ENCODE assay signal across 8 cellular contexts in the genomic region with DNA sequence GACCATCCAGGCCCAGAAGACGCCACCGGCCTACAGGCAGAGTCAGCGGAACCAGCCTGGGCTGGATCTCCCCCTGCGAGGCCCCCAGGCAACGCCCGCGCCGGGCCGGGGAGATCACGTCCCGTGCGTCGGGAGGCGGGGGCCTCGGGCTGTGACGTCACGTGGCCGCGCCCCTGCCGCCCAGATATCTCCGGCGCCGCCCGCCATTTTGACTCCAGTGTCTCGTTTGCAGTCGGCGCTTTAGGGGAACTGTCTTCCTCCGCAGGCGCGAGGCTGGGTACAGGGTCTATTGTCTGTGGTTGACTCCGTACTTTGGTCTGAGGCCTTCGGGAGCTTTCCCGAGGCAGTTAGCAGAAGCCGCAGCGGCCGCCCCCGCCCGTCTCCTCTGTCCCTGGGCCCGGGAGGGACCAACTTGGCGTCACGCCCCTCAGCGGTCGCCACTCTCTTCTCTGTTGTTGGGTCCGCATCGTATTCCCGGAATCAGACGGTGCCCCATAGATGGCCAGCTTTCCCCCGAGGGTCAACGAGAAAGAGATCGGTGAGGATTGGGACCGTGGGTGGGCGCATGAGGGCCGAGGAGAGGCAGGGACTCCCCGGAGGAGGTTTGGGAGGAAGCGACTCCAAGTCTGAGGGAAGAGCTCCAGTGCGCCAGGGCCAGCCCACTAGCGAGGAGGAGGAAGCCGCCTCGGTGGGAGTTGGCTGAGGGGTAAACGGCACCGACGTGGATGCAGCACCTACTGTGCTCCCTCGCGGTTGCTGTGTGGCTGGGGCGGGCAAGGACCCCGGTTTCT. TPM values are rescaled to one million over a fixed set of nuclear protein-coding genes. Genes with fewer than 3 reads are reported as not detected.
DNase-seq lines count a peak whose midpoint lies in the region; ATAC-seq and TF ChIP-seq lines count a peak whose summit lies in the region.

A gene with protein sequence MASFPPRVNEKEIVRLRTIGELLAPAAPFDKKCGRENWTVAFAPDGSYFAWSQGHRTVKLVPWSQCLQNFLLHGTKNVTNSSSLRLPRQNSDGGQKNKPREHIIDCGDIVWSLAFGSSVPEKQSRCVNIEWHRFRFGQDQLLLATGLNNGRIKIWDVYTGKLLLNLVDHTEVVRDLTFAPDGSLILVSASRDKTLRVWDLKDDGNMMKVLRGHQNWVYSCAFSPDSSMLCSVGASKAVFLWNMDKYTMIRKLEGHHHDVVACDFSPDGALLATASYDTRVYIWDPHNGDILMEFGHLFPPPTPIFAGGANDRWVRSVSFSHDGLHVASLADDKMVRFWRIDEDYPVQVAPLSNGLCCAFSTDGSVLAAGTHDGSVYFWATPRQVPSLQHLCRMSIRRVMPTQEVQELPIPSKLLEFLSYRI (plus strand): TSS at position 217 of the 791 bp plus-strand sequence. CDS start 282 bp downstream, at position 499.

- H4K5ac ChIP-seq in H9 (ENCODE audit: insufficient read length, low read depth, low read length) = peak within 1 kb of the TSS; percentile 77

- peak within 1 kb of the TSS; percentile 53 for H2BK12ac ChIP-seq in H9 (ENCODE audit: insufficient read length, low read depth, low read length)

- no CpG with 5 or more reads among the region's 66 CpGs for WGBS in H9 (ENCODE audit: extremely low coverage, insufficient read length, low lambda C conversion rate)

- no peaks in the 10 kb centered on the region for H3K36me3 ChIP-seq in Loucy (ENCODE audit: insufficient read depth, low read length)
- peaks cover 12% of the 10 kb centered on the region for H3K36me3 ChIP-seq in RWPE2 (ENCODE audit: low read depth)

- no peaks in the 10 kb centered on the region for H4K20me1 ChIP-seq in H9 (ENCODE audit: control insufficient read depth, insufficient read depth, insufficient read length)
- H4K20me1 ChIP-seq in Loucy (ENCODE audit: insufficient read depth, low read length, poor library complexity, severe bottlenecking) = peaks cover 49% of the 10 kb centered on the region

- H3K27me3 ChIP-seq in H9 (ENCODE audit: insufficient read depth, low read length) (no peaks in the 10 kb centered on the region), Loucy (ENCODE audit: insufficient read depth, low read length, poor library complexity, severe bottlenecking) (no peaks in the 10 kb centered on the region), RWPE2 (ENCODE audit: insufficient read depth, poor library complexity, severe bottlenecking) (no peaks in the 10 kb centered on the region)

- H2BK15ac ChIP-seq in H9 (ENCODE audit: low read depth, low read length) = no peak within 1 kb of the TSS; the same call in 1 of the 2 replicates

- H2BK120ac ChIP-seq in H9 (ENCODE audit: low read depth, low read length, poor library complexity, severe bottlenecking) = no peak within 1 kb of the TSS

- H3K79me2 ChIP-seq in H9 (ENCODE audit: insufficient read depth, low read length) (peaks cover 29% of the 10 kb centered on the region; the same call in 1 of the 2 replicates), Loucy (ENCODE audit: insufficient read depth, low read length) (peaks cover 51% of the 10 kb centered on the region)

- peaks cover 23 to 33% of the 10 kb centered on the region in 2 experiments for H3K4me1 Mint-ChIP-seq in H9
- peaks cover 43% of the 10 kb centered on the region for H3K4me1 Mint-ChIP-seq in nephron

- no peak within 1 kb of the TSS for H4K91ac ChIP-seq in H9 (ENCODE audit: insufficient read length, low read depth, low read length)

- peak within 1 kb of the TSS; percentile 25 for H2BK5ac ChIP-seq in H9 (ENCODE audit: insufficient read length, low read length)

- peak within 1 kb of the TSS; percentile 100 for H3K4me3 Mint-ChIP-seq in H9
- peak within 1 kb of the TSS; percentile 98 to 100 (median 98) for H3K4me3 Mint-ChIP-seq in nephron

- peaks cover 4% of the 10 kb centered on the region for H3K79me1 ChIP-seq in H9 (ENCODE audit: insufficient read depth, low read depth, low read length, poor library complexity, severe bottlenecking)

- peaks cover 2% of the 10 kb centered on the region for H3K23me2 ChIP-seq in H9 (ENCODE audit: insufficient read length, low read depth, low read length, poor library complexity, severe bottlenecking)

- H3K27ac ChIP-seq in H9 (ENCODE audit: insufficient read length, low read depth, low read length) = peak within 1 kb of the TSS; percentile 65
- H3K27ac ChIP-seq in RWPE2 (ENCODE audit: poor library complexity, severe bottlenecking) = peak within 1 kb of the TSS; percentile 78

- H3T11ph ChIP-seq in H9 (ENCODE audit: low read length) = no peak within 1 kb of the TSS

- H4K8ac ChIP-seq in H9 (replicated peaks; ENCODE audit: insufficient read length, low read depth, low read length) = no peak within 1 kb of the TSS

- no peak within 1 kb of the TSS for H2AK5ac ChIP-seq in H9 (ENCODE audit: insufficient read length, low read length)

- no peaks in the 10 kb centered on the region for H3K9me2 ChIP-seq in Loucy (replicated peaks; ENCODE audit: low read depth, low read length)

- peak; percentile 77 for ATAC-seq in RWPE2 (ENCODE audit: low read depth)
- ATAC-seq in stimulated activated naive CD8-positive, alpha-beta T cell treated with anti-CD3 and anti-CD28 coated beads, Interleukin-15, Interleukin-2, amounts not matched to agents 100 U/mL and 50 U/mL, for 24 hours = peak; percentile 91

- H3K4me1 ChIP-seq in H9 (ENCODE audit: insufficient read depth, low read length) (peaks cover 2% of the 10 kb centered on the region; the same call in 1 of the 2 replicates), Loucy (ENCODE audit: insufficient read depth, low read length, poor library complexity, severe bottlenecking) (peaks cover 31% of the 10 kb centered on the region), RWPE2 (ENCODE audit: insufficient read depth, poor library complexity, severe bottlenecking) (peaks cover 16% of the 10 kb centered on the region)

- no peak within 1 kb of the TSS for H3K23ac ChIP-seq in H9 (ENCODE audit: insufficient read length, low read depth, low read length)

- peak within 1 kb of the TSS; percentile 95 for H3K18ac ChIP-seq in H9 (ENCODE audit: insufficient read length, low read depth, low read length)

- no peak within 1 kb of the TSS for H2BK20ac ChIP-seq in H9 (ENCODE audit: low read depth, low read length, poor library complexity, severe bottlenecking)

- H3K56ac ChIP-seq in H9 (ENCODE audit: insufficient read length, low read depth, low read length) = peak within 1 kb of the TSS; percentile 60

- H3K9me3 Mint-ChIP-seq in H9 (no peaks in the 10 kb centered on the region), nephron (no peaks in the 10 kb centered on the region)

- DNase-seq in G401 (ENCODE audit: low spot score) (peak; percentile 89), H9 (peak; percentile 95), RWPE2 (ENCODE audit: low spot score) (peak; percentile 84), fibroblast of pulmonary artery (ENCODE audit: low read depth) (peak; percentile 94)
- peak; percentile 89 for DNase-seq in activated effector memory CD4-positive, alpha-beta T cell treated with Interleukin-2 at 50 U/mL for 16 hours
- peak; percentile 94 for DNase-seq in stimulated activated naive CD8-positive, alpha-beta T cell treated with anti-CD3 and anti-CD28 coated beads, Interleukin-15, Interleukin-2, amounts not matched to agents 100 U/mL and 50 U/mL, for 24 hours

- peak within 1 kb of the TSS; percentile 87 for H3K4me2 ChIP-seq in H9 (ENCODE audit: insufficient read depth, insufficient read length, low read length)
- H3K4me2 ChIP-seq in Loucy (ENCODE audit: low read depth, low read length, poor library complexity, severe bottlenecking) = peak within 1 kb of the TSS; percentile 73

- no peaks in the 10 kb centered on the region for H3F3A ChIP-seq in Loucy (ENCODE audit: low read depth)

- H3K9me3 ChIP-seq in H9 (ENCODE audit: control insufficient read depth, low read depth, low read length) = no peaks in the 10 kb centered on the region
- H3K9me3 ChIP-seq in Loucy (ENCODE audit: insufficient read depth, low read depth, low read length) = no peaks in the 10 kb centered on the region
- H3K9me3 ChIP-seq in RWPE2 (ENCODE audit: severe bottlenecking) = no peaks in the 10 kb centered on the region

- H3K4me3 ChIP-seq in Loucy (ENCODE audit: low read length, poor library complexity, severe bottlenecking) (peak within 1 kb of the TSS; percentile 98), RWPE2 (ENCODE audit: severe bottlenecking) (peak within 1 kb of the TSS; percentile 72), fibroblast of pulmonary artery (replicated peaks; ENCODE audit: low read depth, low read length) (peak within 1 kb of the TSS; percentile 98)

- in situ Hi-C loops in G401 (cut with HindIII; ENCODE audit: low sequenced_read_pairs) = no loop called here

- TF ChIP-seq CTCF in H9 (conservative IDR thresholded peaks at IDR 0.05) (no peak), Loucy (conservative IDR thresholded peaks at IDR 0.05; ENCODE audit: low read length) (peak; percentile 17; the same call in 1 of the 2 replicates), RWPE2 (IDR thresholded peaks at IDR 0.05; ENCODE audit: poor library complexity, severe bottlenecking) (no peak), fibroblast of pulmonary artery (IDR thresholded peaks at IDR 0.05; ENCODE audit: low read length, missing control alignments) (no peak), nephron (IDR thresholded peaks at IDR 0.05; ENCODE audit: unreplicated experiment in 3 of 3) (no peak)

- peak within 1 kb of the TSS; percentile 99 for H3K14ac ChIP-seq in H9 (ENCODE audit: insufficient read depth, low read length)

- H3K27ac Mint-ChIP-seq in H9 (peak within 1 kb of the TSS; percentile 99 to 100 (median 100)), nephron (peak within 1 kb of the TSS; percentile 98 to 100 (median 99))

- H3K27me3 Mint-ChIP-seq in H9 (ENCODE audit: low read depth) (no peaks in the 10 kb centered on the region), nephron (ENCODE audit: low read depth) (no peaks in the 10 kb centered on the region)

- peaks cover 3 to 24% (median 13%) of the 10 kb centered on the region in 3 experiments; a peak in 6 of 7 replicates for H3K36me3 Mint-ChIP-seq in H9 (ENCODE audit: insufficient read depth in 1 of 3, low read depth in 3 of 3)
- peaks cover 16% of the 10 kb centered on the region for H3K36me3 Mint-ChIP-seq in nephron (ENCODE audit: low read depth)

- no peak within 1 kb of the TSS for H2AFZ ChIP-seq in H9 (ENCODE audit: low read length)
- H2AFZ ChIP-seq in Loucy (ENCODE audit: low read length) = peak within 1 kb of the TSS; percentile 91

- no peak within 1 kb of the TSS; the same call in 1 of the 2 replicates for H3K4ac ChIP-seq in H9 (ENCODE audit: low read depth, low read length)

- H3K9ac ChIP-seq in H9 (ENCODE audit: extremely low read depth, insufficient read length, low read length) = peak within 1 kb of the TSS; percentile 97
- H3K9ac ChIP-seq in Loucy (ENCODE audit: low read depth, low read length, poor library complexity, severe bottlenecking) = peak within 1 kb of the TSS; percentile 96

RNA-seq across cellular contexts. Expression of the gene that starts here (rescaled TPM):
- 72.2 and 88.3 TPM in 2 replicates for total RNA-seq in G401 (2014; rRNA removed; shearing (Covaris generic))
- 173 and 187 TPM in 2 replicates for total RNA-seq in H9 (2021)

Comparison
In these comparisons a context has a peak if more than half of its experiments do, and no peak if none do; other contexts are left out.
1. Peak in every context shown above with its lines: DNase-seq, ATAC-seq, H3K4me3 ChIP-seq and H3K27ac ChIP-seq.